33 cellular contexts compared by ENCODE assay signal in genomic region chr2:180960982-180961381, GRCh38.
"Had no signal": no experiment of that assay in that cellular context is flagged by ENCODE, and none has a peak within 500 bp of the region (broad histone marks: within the 10 kb centered on the region; RNA-seq: fewer than 3 reads in every experiment).

No MANE protein-coding gene starts in this region.

- H3K27ac ChIP-seq: brain microvascular endothelial cell, cardiac muscle cell, PC-9, RWPE1 had no signal

- H3K4me2 ChIP-seq: PC-9, SK-N-SH had no signal

- H3K4me3 Mint-ChIP-seq: activated CD4-positive, alpha-beta memory T cell treated with anti-CD3 and anti-CD28 coated beads for 36 hours; activated naive CD4-positive, alpha-beta T cell treated with anti-CD3 and anti-CD28 coated beads for 36 hours; activated naive CD8-positive, alpha-beta T cell treated with anti-CD3 and anti-CD28 coated beads for 36 hours; activated T-cell treated with anti-CD3 and anti-CD28 coated beads, Interleukin-2, amount 50 U/mL, for 4 hours; activated T-helper 1 cell treated with anti-CD3 and anti-CD28 coated beads, Interleukin-12 subunit alpha, Interleukin-12 subunit beta, Interleukin-2, Interleukin-4 antibody, amounts not matched to agents 30 ng/mL and 10 ng/mL and 1 ng/mL, durations not matched to agents 14 hours and 24 hours and 36 hours; central memory CD8-positive, alpha-beta T cell; T-helper 1 cell treated with Interleukin-12 subunit alpha and Interleukin-12 subunit beta and Interleukin-4 antibody, amounts not matched to agents 30 μg/mL and 1 μg/mL, for 36 hours; T-helper 2 cell treated with Interferon-gamma antibody and Interleukin-4, amounts not matched to agents 5 μg/mL and 100 μg/mL, for 36 hours had no signal

- H3K4me3 ChIP-seq: cardiac muscle cell, PC-9 had no signal

- H3K4me1 Mint-ChIP-seq: activated naive CD8-positive, alpha-beta T cell treated with anti-CD3 and anti-CD28 coated beads for 36 hours; central memory CD8-positive, alpha-beta T cell had no signal

- H3K9ac ChIP-seq: SK-N-SH had no signal

- H2AFZ ChIP-seq: PC-9 had no signal

- DNase-seq: activated CD4-positive, alpha-beta memory T cell treated with anti-CD3 and anti-CD28 coated beads for 36 hours; activated CD4-positive, alpha-beta T cell treated with anti-CD3 and anti-CD28 coated beads for 4 hours; activated CD4-positive, alpha-beta T cell treated with anti-CD3 and anti-CD28 coated beads, Interleukin-2, amount 50 U/mL, for 1 hour; activated CD8-positive, alpha-beta memory T cell treated with anti-CD3 and anti-CD28 coated beads, Interleukin-2, amount 50 U/mL, for 4 hours; activated gamma-delta T cell treated with Interleukin-2 at 50 U/mL for 16 hours; activated naive CD4-positive, alpha-beta T cell treated with anti-CD3 and anti-CD28 coated beads for 36 hours; activated naive CD8-positive, alpha-beta T cell treated with anti-CD3 and anti-CD28 coated beads for 36 hours; activated T-cell treated with anti-CD3 and anti-CD28 coated beads for 4 hours; activated T-cell treated with anti-CD3 and anti-CD28 coated beads, Interleukin-2, amount 50 U/mL, for 4 hours; amniotic stem cell; aorta; brain microvascular endothelial cell; Karpas-422; KBM-7; NCI-H1105; NCI-H1417 treated with DMSO at 0.1 percent for 48 hours; NCI-H187 treated with DMSO at 0.1 percent for 48 hours; NCI-H2081; NCI-H345; NCI-H524 treated with DMSO at 0.1 percent for 48 hours; NK-92 treated with Interleukin-12 subunit alpha and Interleukin-12 subunit beta, amount 100 ng/mL, for 24 hours; PC-9; SK-N-SH had no signal

- H3K27ac Mint-ChIP-seq: activated CD4-positive, alpha-beta memory T cell treated with anti-CD3 and anti-CD28 coated beads for 36 hours; activated naive CD4-positive, alpha-beta T cell treated with anti-CD3 and anti-CD28 coated beads for 36 hours; activated naive CD8-positive, alpha-beta T cell treated with anti-CD3 and anti-CD28 coated beads for 36 hours; activated T-helper 1 cell treated with anti-CD3 and anti-CD28 coated beads, Interleukin-12 subunit alpha, Interleukin-12 subunit beta, Interleukin-2, Interleukin-4 antibody, amounts not matched to agents 30 ng/mL and 10 ng/mL and 1 ng/mL, durations not matched to agents 14 hours and 24 hours and 36 hours; T-helper 1 cell treated with Interleukin-12 subunit alpha and Interleukin-12 subunit beta and Interleukin-4 antibody, amounts not matched to agents 30 μg/mL and 1 μg/mL, for 36 hours; T-helper 2 cell treated with Interferon-gamma antibody and Interleukin-4, amounts not matched to agents 5 μg/mL and 100 μg/mL, for 36 hours had no signal

- H3K36me3 Mint-ChIP-seq: activated CD4-positive, alpha-beta memory T cell treated with anti-CD3 and anti-CD28 coated beads for 36 hours; activated naive CD8-positive, alpha-beta T cell treated with anti-CD3 and anti-CD28 coated beads for 36 hours had no signal

- H3K9me3 Mint-ChIP-seq: activated CD4-positive, alpha-beta memory T cell treated with anti-CD3 and anti-CD28 coated beads for 36 hours; activated naive CD4-positive, alpha-beta T cell treated with anti-CD3 and anti-CD28 coated beads for 36 hours; activated naive CD8-positive, alpha-beta T cell treated with anti-CD3 and anti-CD28 coated beads for 36 hours; activated T-cell treated with anti-CD3 and anti-CD28 coated beads, Interleukin-2, amount 50 U/mL, for 4 hours; activated T-helper 1 cell treated with anti-CD3 and anti-CD28 coated beads, Interleukin-12 subunit alpha, Interleukin-12 subunit beta, Interleukin-2, Interleukin-4 antibody, amounts not matched to agents 30 ng/mL and 10 ng/mL and 1 ng/mL, durations not matched to agents 14 hours and 24 hours and 36 hours; central memory CD8-positive, alpha-beta T cell; T-helper 1 cell treated with Interleukin-12 subunit alpha and Interleukin-12 subunit beta and Interleukin-4 antibody, amounts not matched to agents 30 μg/mL and 1 μg/mL, for 36 hours; T-helper 2 cell treated with Interferon-gamma antibody and Interleukin-4, amounts not matched to agents 5 μg/mL and 100 μg/mL, for 36 hours had no signal

- H3K9me3 ChIP-seq: SK-N-SH had no signal

- H3K27me3 ChIP-seq: brain microvascular endothelial cell, cardiac muscle cell had no signal

- FAIRE-seq: RCC 7860, TTC549 had no signal

- H3K36me3 ChIP-seq: brain microvascular endothelial cell, cardiac muscle cell had no signal

- ATAC-seq: activated CD4-positive, CD25-positive, alpha-beta regulatory T cell treated with anti-CD3 and anti-CD28 coated beads, Interleukin-2, amount 50 U/mL, for 24 hours; activated T-cell treated with anti-CD3 and anti-CD28 coated beads, Interleukin-2, amount 50 U/mL, for 4 hours; Right ventricle myocardium inferior had no signal
